Comparison of ENCODE assay signal across 8 cellular contexts in the genomic region with DNA sequence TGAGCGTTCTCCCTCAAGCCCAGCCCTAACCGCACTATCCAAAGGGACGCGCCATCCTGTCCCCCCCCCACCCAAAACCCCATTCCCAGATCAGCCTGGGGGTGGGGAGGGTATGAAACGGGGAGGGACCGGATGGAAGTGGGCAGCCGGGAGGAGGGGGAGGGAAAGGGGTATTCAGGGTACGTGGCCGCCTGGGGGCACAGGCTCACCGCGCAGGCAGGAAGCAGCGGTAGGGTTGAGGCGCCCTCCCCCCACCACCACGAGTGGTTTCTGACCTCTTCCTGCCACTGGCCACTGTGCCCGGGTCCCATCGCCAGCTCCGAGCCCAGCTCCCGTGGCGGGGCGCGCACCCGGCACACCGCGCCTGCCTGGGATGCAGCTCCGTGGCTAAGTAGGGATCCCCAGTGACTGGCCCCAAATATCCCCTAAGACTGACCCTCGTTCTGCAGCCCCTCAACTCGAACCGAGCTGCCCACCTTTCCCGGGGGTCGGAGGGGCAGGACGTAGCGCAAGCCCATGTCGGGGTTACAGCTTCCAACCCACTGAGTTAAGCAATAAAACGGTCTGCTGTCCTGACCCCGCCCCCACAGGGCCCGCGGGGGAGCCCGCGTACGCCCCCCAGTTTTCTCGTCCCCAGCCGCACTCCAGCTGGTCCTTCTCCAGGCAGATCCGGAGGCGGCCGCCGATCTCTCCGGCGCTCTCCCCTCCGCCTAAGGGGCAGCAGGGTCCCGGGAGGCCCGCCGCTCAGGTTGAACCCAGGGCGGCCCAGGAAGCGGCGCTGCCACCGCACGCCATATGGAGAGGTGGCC. TPM values are rescaled to one million over a fixed set of nuclear protein-coding genes. Genes with fewer than 3 reads are reported as not detected.
A peak's percentile ranks its signal among the peaks of the same experiment; 100 is the strongest.
DNase-seq lines count a peak whose midpoint lies in the region; ATAC-seq and TF ChIP-seq lines count a peak whose summit lies in the region.

No MANE protein-coding gene starts in this region.

- ATAC-seq in HG02642 (IDR thresholded peaks at IDR 0.05; ENCODE audit: poor library complexity, unreplicated experiment), result peak; percentile 30
- ATAC-seq in heart right ventricle, result peak; percentile 9 to 48 (median 38)
- peak; percentile 11 to 19 (median 12) for ATAC-seq in psoas muscle
- ATAC-seq in HG02870 (IDR thresholded peaks at IDR 0.05; ENCODE audit: unreplicated experiment), result no peak
- ATAC-seq in GM21717 (IDR thresholded peaks at IDR 0.05; ENCODE audit: unreplicated experiment), result no peak

- CTCF ChIA-PET in Caco-2 (lab: Charles Lee), result interaction anchor here (1.0 to 1.8 kb wide), 2 partner anchors 67 to 124 kb away, joined by 3 to 4 read pairs; no protein-coding TSS in a partner anchor

- H3K4me1 Mint-ChIP-seq in Caco-2 (ENCODE audit: low read depth, unreplicated experiment), result peaks cover 38% of the 10 kb centered on the region

- no peaks in the 10 kb centered on the region for H3K9me3 ChIP-seq in Caco-2
- no peaks in the 10 kb centered on the region for H3K9me3 ChIP-seq in SJCRH30 (replicated peaks)
- peaks cover 0 to 7% (median 0%) of the 10 kb centered on the region in 11 donors for H3K9me3 ChIP-seq in heart right ventricle
- no peaks in the 10 kb centered on the region for H3K9me3 ChIP-seq in psoas muscle

- peak; percentile 64 to 68 for DNase-seq in Caco-2
- peak; percentile 81 to 87 for DNase-seq in SJCRH30
- peak; percentile 15 for DNase-seq in activated naive CD8-positive, alpha-beta T cell treated with anti-CD3 and anti-CD28 coated beads, Interleukin-2, amount 50 U/mL, for 16 hours (ENCODE audit: low read depth, low spot score)
- peak; percentile 62 to 75 for DNase-seq in heart right ventricle
- DNase-seq in psoas muscle, result peak; percentile 60 to 61

- H3K4me3 ChIP-seq in Caco-2 (ENCODE audit: low read depth, low read length), result peak overlapping the region; percentile 96
- peak overlapping the region; percentile 81 for H3K4me3 ChIP-seq in SJCRH30
- H3K4me3 ChIP-seq in heart right ventricle, result peak overlapping the region; percentile 78 to 100 (median 96)
- H3K4me3 ChIP-seq in psoas muscle, result peak overlapping the region; percentile 89

- H3K27ac ChIP-seq in SJCRH30 (peak overlapping the region; percentile 79), heart right ventricle (peak overlapping the region; percentile 81 to 99 (median 96)), psoas muscle (peak overlapping the region; percentile 82)

- H3K9me3 Mint-ChIP-seq in Caco-2 (ENCODE audit: unreplicated experiment), result no peaks in the 10 kb centered on the region

- H3K4me1 ChIP-seq in Caco-2 (peaks cover 33% of the 10 kb centered on the region), SJCRH30 (peaks cover 11% of the 10 kb centered on the region), heart right ventricle (peaks cover 14 to 60% (median 43%) of the 10 kb centered on the region in 9 donors), psoas muscle (peaks cover 6% of the 10 kb centered on the region)

- TF ChIP-seq CTCF in Caco-2 (IDR thresholded peaks at IDR 0.05; ENCODE audit: insufficient read depth in 1 of 2, low read depth in 1 of 2, low read length in 1 of 2, severe bottlenecking in 1 of 2, unreplicated experiment in 1 of 2), result no peak
- TF ChIP-seq CTCF in heart right ventricle (IDR thresholded peaks at IDR 0.05), result peak in 4 of 9 donors; percentile 9 to 30 (median 22)
- no peak for TF ChIP-seq CTCF in psoas muscle (IDR thresholded peaks at IDR 0.05)

- intact Hi-C loops in Caco-2 (cut with micrococcal nuclease; ENCODE audit: unreplicated experiment) (loop anchor here (2.0 to 5.0 kb wide), 4 partner anchors 66 to 186 kb away; a partner anchor contains a TSS), heart right ventricle (cut with DNase I) (loop anchor here in 7 of 10 donors (1.0 to 5.0 kb wide), 10 partner anchors 36 to 114 kb away; no protein-coding TSS in a partner anchor), psoas muscle (cut with DNase I) (loop anchor here in 1 of 2 donors (10.0 kb wide), 1 partner anchor 63 kb away; no protein-coding TSS in a partner anchor)

- 0 to 1% methylated on average over 57 of the region's 57 CpGs for WGBS in heart right ventricle, 2 donors
- 6 to 7% (median 7%) methylated on average over 51 to 57 of the region's 57 CpGs for WGBS in psoas muscle, 3 donors

- H3K36me3 ChIP-seq in Caco-2 (ENCODE audit: control insufficient read depth, insufficient read depth, low read length) (peaks cover 2% of the 10 kb centered on the region), SJCRH30 (peaks cover 29% of the 10 kb centered on the region), heart right ventricle (peaks cover 0 to 30% (median 4%) of the 10 kb centered on the region in 9 donors), psoas muscle (ENCODE audit: insufficient read depth in 1 of 2, low read depth in 1 of 2) (no peaks in the 10 kb centered on the region)

- BruUV-seq in Caco-2 (replicated peaks; lab: Mats Ljungman, UMichigan), result no TSS peak

- H3K27me3 ChIP-seq in Caco-2 (replicated peaks; ENCODE audit: control insufficient read depth, insufficient read depth, low read length) (no peaks in the 10 kb centered on the region), SJCRH30 (no peaks in the 10 kb centered on the region), heart right ventricle (no peaks in the 10 kb centered on the region), psoas muscle (ENCODE audit: insufficient read depth in 3 of 3, low read length in 2 of 3) (no peaks in the 10 kb centered on the region)

- POLR2A ChIA-PET in Caco-2 (lab: Charles Lee), result interaction anchor here (0.5 to 1.0 kb wide), 2 partner anchors 36 to 37 kb away, joined by 3 to 9 read pairs; no protein-coding TSS in a partner anchor

- H3K27ac Mint-ChIP-seq in Caco-2 (ENCODE audit: unreplicated experiment), result peak overlapping the region; percentile 84

- H3K36me3 Mint-ChIP-seq in Caco-2 (ENCODE audit: insufficient read depth, unreplicated experiment), result peaks cover 34% of the 10 kb centered on the region

- H3K4me3 Mint-ChIP-seq in Caco-2 (ENCODE audit: unreplicated experiment), result peak overlapping the region; percentile 98

- no peaks in the 10 kb centered on the region for H3K27me3 Mint-ChIP-seq in Caco-2 (ENCODE audit: insufficient read depth, unreplicated experiment)

RNA-seq across cellular contexts. Expression of a gene that starts 1.2 kb away (rescaled TPM):
- 170 and 181 TPM in 2 replicates for total RNA-seq in Caco-2 (2022)
- total RNA-seq in SJCRH30 (2014; rRNA removed; shearing (Covaris generic)), result 101 and 104 TPM in 2 replicates
- 100 to 1,000 TPM in 6 of 10 donors, 10 to 100 TPM in 4; 82.5 to 235 (median 112) TPM for total RNA-seq in heart right ventricle
- 100 to 1,000 TPM in 1 of 2 donors, 10 to 100 TPM in 1; 67.2 to 104 TPM for polyA plus RNA-seq in heart right ventricle
- 10 to 100 TPM; 10.9 to 23.7 (median 16.0) TPM for total RNA-seq in psoas muscle
- 1 to 10 TPM; 5.8 to 9.1 (median 6.2) TPM for polyA plus RNA-seq in psoas muscle

Comparison
In these comparisons a context has a peak if more than half of its experiments do, and no peak if none do; other contexts are left out.
1. DNase-seq: peak in every context shown above with its lines; median percentile 84 in SJCRH30; 68 in heart right ventricle; 66 in Caco-2; 60 in psoas muscle; 15 in activated naive CD8-positive, alpha-beta T cell treated with anti-CD3 and anti-CD28 coated beads, Interleukin-2, amount 50 U/mL, for 16 hours.
2. ATAC-seq: peak in HG02642 (single experiment), heart right ventricle (8 of 8) and psoas muscle (4 of 4); none in HG02870 (single experiment) and GM21717 (single experiment).
3. Peak in every context shown above with its lines, with median percentiles within 50 percentile points of each other: H3K4me3 ChIP-seq and H3K27ac ChIP-seq.